ENCODE assay signal across 8 cellular contexts in genomic region chrX:154799554-154800348, GRCh38. TPM values are rescaled to one million over a fixed set of nuclear protein-coding genes. Genes with fewer than 3 reads are reported as not detected.
DNase-seq lines count a peak whose midpoint lies in the region; FAIRE-seq and TF ChIP-seq lines count a peak whose summit lies in the region.

No MANE protein-coding gene starts in this region.

- DNase-seq in left ventricle myocardium inferior (no peak), cardiac septum (ENCODE audit: low spot score) (no peak), SW480 (ENCODE audit: low spot score) (peak; percentile 24), kidney (no peak), NCI-H1048 (lab: John Stamatoyannopoulos, UW) (no peak), glutamatergic neuron (no peak), OCI-M2 (lab: John Stamatoyannopoulos, UW; ENCODE audit: unreplicated experiment) (no peak), occipital lobe (lab: John Stamatoyannopoulos, UW) (no peak)

- H3K36me3 Mint-ChIP-seq in glutamatergic neuron (ENCODE audit: unreplicated experiment) = no peaks in the 10 kb centered on the region

- H3K36me3 ChIP-seq in left ventricle myocardium inferior (no peaks in the 10 kb centered on the region), kidney (ENCODE audit: control insufficient read depth in 1 of 2, insufficient read depth in 2 of 2, low read length in 2 of 2) (no peaks in the 10 kb centered on the region)

- intact Hi-C loops in left ventricle myocardium inferior (cut with micrococcal nuclease) = no loop called here
- intact Hi-C loops in cardiac septum (cut with DNase I) = loop anchor here (5.0 kb wide), 1 partner anchor 37 kb away; the partner anchor contains the start of gene DKC1
- intact Hi-C loops in kidney (cut with DNase I) = no loop called here

- H3K27ac ChIP-seq in left ventricle myocardium inferior (replicated peaks) (peak overlapping the region; percentile 19), kidney (ENCODE audit: low read depth in 2 of 2, low read length in 2 of 2) (peak overlapping the region in 1 of 2 donors; percentile 3)

- H3K4me1 Mint-ChIP-seq in glutamatergic neuron (ENCODE audit: low read depth, unreplicated experiment) = peaks cover 2% of the 10 kb centered on the region

- H3K4me3 ChIP-seq in left ventricle myocardium inferior (no peak overlapping the region), kidney (ENCODE audit: low read length in 2 of 2) (peak overlapping the region; percentile 3 to 12)

- no peak overlapping the region for H3K9ac ChIP-seq in kidney (ENCODE audit: low read length in 2 of 2)

- FAIRE-seq in kidney (lab: Jason Lieb, UNC) = no peak

- TF ChIP-seq CTCF in left ventricle myocardium inferior (IDR thresholded peaks at IDR 0.05; ENCODE audit: borderline replicate concordance) = no peak
- TF ChIP-seq CTCF in kidney (IDR thresholded peaks at IDR 0.05; ENCODE audit: borderline replicate concordance, extremely low read depth, insufficient read depth) = no peak
- TF ChIP-seq CTCF in glutamatergic neuron (IDR thresholded peaks at IDR 0.05; ENCODE audit: partially characterized antibody, unreplicated experiment) = no peak

- peaks cover 2% of the 10 kb centered on the region for H3K27me3 Mint-ChIP-seq in glutamatergic neuron (ENCODE audit: unreplicated experiment)

- H3K4me3 Mint-ChIP-seq in glutamatergic neuron (ENCODE audit: unreplicated experiment) = no peak overlapping the region

- H3K4me1 ChIP-seq in left ventricle myocardium inferior (peaks cover 32% of the 10 kb centered on the region), kidney (ENCODE audit: control insufficient read depth in 1 of 2, insufficient read depth in 1 of 2, low read depth in 1 of 2, low read length in 2 of 2) (peaks cover 3 to 15% of the 10 kb centered on the region in 2 donors)

- no peaks in the 10 kb centered on the region for H3K27me3 ChIP-seq in left ventricle myocardium inferior (ENCODE audit: low read depth)

- H3K9me3 ChIP-seq in left ventricle myocardium inferior (replicated peaks) = no peaks in the 10 kb centered on the region
- no peaks in the 10 kb centered on the region for H3K9me3 ChIP-seq in kidney (ENCODE audit: control insufficient read depth in 1 of 2, low read length in 2 of 2)

- H3K9me3 Mint-ChIP-seq in glutamatergic neuron (ENCODE audit: unreplicated experiment) = no peaks in the 10 kb centered on the region

- H3K27ac Mint-ChIP-seq in glutamatergic neuron (ENCODE audit: unreplicated experiment) = no peak overlapping the region

RNA-seq across cellular contexts. Expression of gene MPP1, which starts 5.5 kb away (rescaled TPM):
- total RNA-seq in left ventricle myocardium inferior (32.9 TPM), cardiac septum (30.0 TPM), kidney (47.0 TPM), glutamatergic neuron (ENCODE audit: unreplicated experiment) (12.7 TPM), occipital lobe (15.1 TPM)
- polyA plus RNA-seq in kidney (ENCODE audit: insufficient read depth, low read depth, low replicate concordance) = 76.4 TPM

RNA-seq across cellular contexts. Expression of gene SMIM9, which starts 34.7 kb away (rescaled TPM):
- total RNA-seq in left ventricle myocardium inferior = not detected
- total RNA-seq in cardiac septum = not detected
- total RNA-seq in kidney = not detected
- polyA plus RNA-seq in kidney (ENCODE audit: insufficient read depth, low read depth, low replicate concordance) = not detected
- not detected for total RNA-seq in glutamatergic neuron (ENCODE audit: unreplicated experiment)
- not detected for total RNA-seq in occipital lobe

RNA-seq across cellular contexts. Expression of gene DKC1, which starts 37.1 kb away (rescaled TPM):
- total RNA-seq in left ventricle myocardium inferior (18.0 TPM), cardiac septum (22.4 TPM), kidney (35.7 TPM), glutamatergic neuron (ENCODE audit: unreplicated experiment) (46.8 TPM), occipital lobe (19.0 TPM)
- 21.7 TPM for polyA plus RNA-seq in kidney (ENCODE audit: insufficient read depth, low read depth, low replicate concordance)

RNA-seq across cellular contexts. Expression of gene GAB3, which starts 48.9 kb away (rescaled TPM):
- total RNA-seq in left ventricle myocardium inferior (14.8 TPM), cardiac septum (17.7 TPM), kidney (6.4 TPM), glutamatergic neuron (ENCODE audit: unreplicated experiment) (9.6 TPM), occipital lobe (1.4 TPM)
- polyA plus RNA-seq in kidney (ENCODE audit: insufficient read depth, low read depth, low replicate concordance) = 0.95 TPM
